13 cellular contexts compared by ENCODE assay signal in genomic region chr15:25134546-25134945, GRCh38.
DNase-seq lines count a peak whose midpoint lies in the region; ATAC-seq and TF ChIP-seq lines count a peak whose summit lies in the region.
"Had no signal": no experiment of that assay in that cellular context is flagged by ENCODE, and none has a peak within 500 bp of the region (broad histone marks: within the 10 kb centered on the region; RNA-seq: fewer than 3 reads in every experiment).

No MANE protein-coding gene starts in this region.

- in situ Hi-C loops in brain microvascular endothelial cell (cut with HindIII; ENCODE audit: low pct_ligation_motif_present, low sequenced_read_pairs): no loop called here

- H3K9me2 ChIP-seq in hepatocyte (replicated peaks; ENCODE audit: insufficient read depth): no peaks in the 10 kb centered on the region

- peaks cover 23% of the 10 kb centered on the region for H3K4me1 ChIP-seq in cardiac muscle cell (ENCODE audit: low read depth)
- H3K4me1 ChIP-seq in right atrium auricular region: no peaks in the 10 kb centered on the region
- H3K4me1 ChIP-seq in hepatocyte (ENCODE audit: insufficient read depth): no peaks in the 10 kb centered on the region
- H3K4me1 ChIP-seq: transverse colon had no signal

- H3K4me2 ChIP-seq in hepatocyte: no peak overlapping the region

- H3K36me3 ChIP-seq in cardiac muscle cell (no peaks in the 10 kb centered on the region), right atrium auricular region (no peaks in the 10 kb centered on the region), brain microvascular endothelial cell (replicated peaks) (no peaks in the 10 kb centered on the region), hepatocyte (replicated peaks; ENCODE audit: insufficient read depth, low read depth) (no peaks in the 10 kb centered on the region)
- H3K36me3 ChIP-seq: transverse colon had no signal

- H3K27me3 ChIP-seq in cardiac muscle cell (no peaks in the 10 kb centered on the region), right atrium auricular region (no peaks in the 10 kb centered on the region), brain microvascular endothelial cell (replicated peaks) (no peaks in the 10 kb centered on the region), hepatocyte (no peaks in the 10 kb centered on the region)
- H3K27me3 ChIP-seq: transverse colon had no signal

- ATAC-seq in HG03521 (IDR thresholded peaks at IDR 0.05; ENCODE audit: unreplicated experiment): no peak

- H3K27ac ChIP-seq in cardiac muscle cell (peak overlapping the region; percentile 77), right atrium auricular region (no peak overlapping the region), brain microvascular endothelial cell (peak overlapping the region; percentile 40), hepatocyte (no peak overlapping the region)
- H3K27ac ChIP-seq: epithelial cell of prostate, transverse colon had no signal

- no peaks in the 10 kb centered on the region for H3K9me3 ChIP-seq in cardiac muscle cell (ENCODE audit: low read depth)
- peaks cover 0 to 29% of the 10 kb centered on the region in 2 donors for H3K9me3 ChIP-seq in right atrium auricular region
- H3K9me3 ChIP-seq in hepatocyte (ENCODE audit: low read depth): no peaks in the 10 kb centered on the region

- H4K20me1 ChIP-seq in hepatocyte (ENCODE audit: insufficient read depth, poor library complexity, severe bottlenecking): no peaks in the 10 kb centered on the region

- H3K4me3 ChIP-seq in cardiac muscle cell (no peak overlapping the region), right atrium auricular region (no peak overlapping the region), brain microvascular endothelial cell (ENCODE audit: low read depth, low read length) (no peak overlapping the region), hepatocyte (no peak overlapping the region)
- H3K4me3 ChIP-seq: transverse colon had no signal

- H2AFZ ChIP-seq in hepatocyte: no peak overlapping the region

- no peaks in the 10 kb centered on the region for H3K79me2 ChIP-seq in hepatocyte

- WGBS in hepatocyte (ENCODE audit: low lambda C conversion rate, missing lambda C conversion rate): 33% methylated on average over 2 of the region's 2 CpGs

- TF ChIP-seq CTCF in cardiac muscle cell (IDR thresholded peaks at IDR 0.05; ENCODE audit: low read depth, low read length) (peak; percentile 28), right atrium auricular region (IDR thresholded peaks at IDR 0.05) (peak in 1 of 2 donors; percentile 24), brain microvascular endothelial cell (IDR thresholded peaks at IDR 0.05; ENCODE audit: low read depth, low read length, missing control alignments) (peak; percentile 8), hepatocyte (IDR thresholded peaks at IDR 0.05; ENCODE audit: poor library complexity) (no peak)

- DNase-seq in cardiac muscle cell (ENCODE audit: low read depth in 1 of 2, low spot score in 1 of 2) (peak; percentile 11 to 57), right atrium auricular region (ENCODE audit: low spot score) (no peak), brain microvascular endothelial cell (peak; percentile 2), hepatocyte (ENCODE audit: low spot score) (peak; percentile 20), DMS153 (lab: John Stamatoyannopoulos, UW) (no peak), head of caudate nucleus (no peak), NCI-H345 (lab: John Stamatoyannopoulos, UW) (no peak)
- DNase-seq: activated CD4-positive, alpha-beta T cell treated with anti-CD3 and anti-CD28 coated beads, Interleukin-2, amount 50 U/mL, for 1 hour; NCI-H1092; T-helper 9 cell; transverse colon had no signal

- intact Hi-C loops in head of caudate nucleus (cut with DNase I): no loop called here

Comparison
In these comparisons a context has a peak if more than half of its experiments do, and no peak if none do; other contexts are left out.
1. DNase-seq: peak in cardiac muscle cell (2 of 2), brain microvascular endothelial cell (single experiment) and hepatocyte (single experiment); none in right atrium auricular region (single experiment), DMS153 (single experiment), head of caudate nucleus (0 of 42) and NCI-H345 (single experiment).
2. H3K27ac ChIP-seq: peak in cardiac muscle cell (single experiment) and brain microvascular endothelial cell (single experiment); none in right atrium auricular region (0 of 2) and hepatocyte (single experiment).